Comparison of ENCODE assay signal across 2 cellular contexts in genomic region chr22:46776876-46777608, GRCh38.
TF ChIP-seq lines count a peak whose summit lies in the region.

No MANE protein-coding gene starts in this region.

TF ChIP-seq in HepG2, 621 proteins besides CTCF, POLR2A, EP300 and RAD21:
- TF ChIP-seq KLF6 (CRISPR knock-in tag; IDR thresholded peaks at IDR 0.05), result no peak
- TF ChIP-seq, protein P1, sequence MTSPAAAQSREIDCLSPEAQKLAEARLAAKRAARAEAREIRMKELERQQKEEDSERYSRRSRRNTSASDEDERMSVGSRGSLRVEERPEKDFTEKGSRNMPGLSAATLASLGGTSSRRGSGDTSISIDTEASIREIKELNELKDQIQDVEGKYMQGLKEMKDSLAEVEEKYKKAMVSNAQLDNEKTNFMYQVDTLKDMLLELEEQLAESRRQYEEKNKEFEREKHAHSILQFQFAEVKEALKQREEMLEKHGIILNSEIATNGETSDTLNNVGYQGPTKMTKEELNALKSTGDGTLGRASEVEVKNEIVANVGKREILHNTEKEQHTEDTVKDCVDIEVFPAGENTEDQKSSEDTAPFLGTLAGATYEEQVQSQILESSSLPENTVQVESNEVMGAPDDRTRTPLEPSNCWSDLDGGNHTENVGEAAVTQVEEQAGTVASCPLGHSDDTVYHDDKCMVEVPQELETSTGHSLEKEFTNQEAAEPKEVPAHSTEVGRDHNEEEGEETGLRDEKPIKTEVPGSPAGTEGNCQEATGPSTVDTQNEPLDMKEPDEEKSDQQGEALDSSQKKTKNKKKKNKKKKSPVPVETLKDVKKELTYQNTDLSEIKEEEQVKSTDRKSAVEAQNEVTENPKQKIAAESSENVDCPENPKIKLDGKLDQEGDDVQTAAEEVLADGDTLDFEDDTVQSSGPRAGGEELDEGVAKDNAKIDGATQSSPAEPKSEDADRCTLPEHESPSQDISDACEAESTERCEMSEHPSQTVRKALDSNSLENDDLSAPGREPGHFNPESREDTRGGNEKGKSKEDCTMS (CRISPR knock-in tag; conservative IDR thresholded peaks at IDR 0.05), result no peak
- TF ChIP-seq, protein P2, sequence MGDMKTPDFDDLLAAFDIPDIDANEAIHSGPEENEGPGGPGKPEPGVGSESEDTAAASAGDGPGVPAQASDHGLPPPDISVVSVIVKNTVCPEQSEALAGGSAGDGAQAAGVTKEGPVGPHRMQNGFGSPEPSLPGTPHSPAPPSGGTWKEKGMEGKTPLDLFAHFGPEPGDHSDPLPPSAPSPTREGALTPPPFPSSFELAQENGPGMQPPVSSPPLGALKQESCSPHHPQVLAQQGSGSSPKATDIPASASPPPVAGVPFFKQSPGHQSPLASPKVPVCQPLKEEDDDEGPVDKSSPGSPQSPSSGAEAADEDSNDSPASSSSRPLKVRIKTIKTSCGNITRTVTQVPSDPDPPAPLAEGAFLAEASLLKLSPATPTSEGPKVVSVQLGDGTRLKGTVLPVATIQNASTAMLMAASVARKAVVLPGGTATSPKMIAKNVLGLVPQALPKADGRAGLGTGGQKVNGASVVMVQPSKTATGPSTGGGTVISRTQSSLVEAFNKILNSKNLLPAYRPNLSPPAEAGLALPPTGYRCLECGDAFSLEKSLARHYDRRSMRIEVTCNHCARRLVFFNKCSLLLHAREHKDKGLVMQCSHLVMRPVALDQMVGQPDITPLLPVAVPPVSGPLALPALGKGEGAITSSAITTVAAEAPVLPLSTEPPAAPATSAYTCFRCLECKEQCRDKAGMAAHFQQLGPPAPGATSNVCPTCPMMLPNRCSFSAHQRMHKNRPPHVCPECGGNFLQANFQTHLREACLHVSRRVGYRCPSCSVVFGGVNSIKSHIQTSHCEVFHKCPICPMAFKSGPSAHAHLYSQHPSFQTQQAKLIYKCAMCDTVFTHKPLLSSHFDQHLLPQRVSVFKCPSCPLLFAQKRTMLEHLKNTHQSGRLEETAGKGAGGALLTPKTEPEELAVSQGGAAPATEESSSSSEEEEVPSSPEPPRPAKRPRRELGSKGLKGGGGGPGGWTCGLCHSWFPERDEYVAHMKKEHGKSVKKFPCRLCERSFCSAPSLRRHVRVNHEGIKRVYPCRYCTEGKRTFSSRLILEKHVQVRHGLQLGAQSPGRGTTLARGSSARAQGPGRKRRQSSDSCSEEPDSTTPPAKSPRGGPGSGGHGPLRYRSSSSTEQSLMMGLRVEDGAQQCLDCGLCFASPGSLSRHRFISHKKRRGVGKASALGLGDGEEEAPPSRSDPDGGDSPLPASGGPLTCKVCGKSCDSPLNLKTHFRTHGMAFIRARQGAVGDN (CRISPR knock-in tag; IDR thresholded peaks at IDR 0.05), result peak; percentile 6; the same call in 1 of the 2 replicates

TF ChIP-seq in WTC11, 78 proteins besides CTCF, POLR2A, EP300 and RAD21:
- TF ChIP-seq, protein P3, sequence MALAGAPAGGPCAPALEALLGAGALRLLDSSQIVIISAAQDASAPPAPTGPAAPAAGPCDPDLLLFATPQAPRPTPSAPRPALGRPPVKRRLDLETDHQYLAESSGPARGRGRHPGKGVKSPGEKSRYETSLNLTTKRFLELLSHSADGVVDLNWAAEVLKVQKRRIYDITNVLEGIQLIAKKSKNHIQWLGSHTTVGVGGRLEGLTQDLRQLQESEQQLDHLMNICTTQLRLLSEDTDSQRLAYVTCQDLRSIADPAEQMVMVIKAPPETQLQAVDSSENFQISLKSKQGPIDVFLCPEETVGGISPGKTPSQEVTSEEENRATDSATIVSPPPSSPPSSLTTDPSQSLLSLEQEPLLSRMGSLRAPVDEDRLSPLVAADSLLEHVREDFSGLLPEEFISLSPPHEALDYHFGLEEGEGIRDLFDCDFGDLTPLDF (CRISPR knock-in tag; IDR thresholded peaks at IDR 0.05), result no peak
- no peak for TF ChIP-seq KAT7 (CRISPR knock-in tag; IDR thresholded peaks at IDR 0.05; ENCODE audit: borderline replicate concordance)
